Comparison of ENCODE assay signal across 1 cellular context in the genomic region with DNA sequence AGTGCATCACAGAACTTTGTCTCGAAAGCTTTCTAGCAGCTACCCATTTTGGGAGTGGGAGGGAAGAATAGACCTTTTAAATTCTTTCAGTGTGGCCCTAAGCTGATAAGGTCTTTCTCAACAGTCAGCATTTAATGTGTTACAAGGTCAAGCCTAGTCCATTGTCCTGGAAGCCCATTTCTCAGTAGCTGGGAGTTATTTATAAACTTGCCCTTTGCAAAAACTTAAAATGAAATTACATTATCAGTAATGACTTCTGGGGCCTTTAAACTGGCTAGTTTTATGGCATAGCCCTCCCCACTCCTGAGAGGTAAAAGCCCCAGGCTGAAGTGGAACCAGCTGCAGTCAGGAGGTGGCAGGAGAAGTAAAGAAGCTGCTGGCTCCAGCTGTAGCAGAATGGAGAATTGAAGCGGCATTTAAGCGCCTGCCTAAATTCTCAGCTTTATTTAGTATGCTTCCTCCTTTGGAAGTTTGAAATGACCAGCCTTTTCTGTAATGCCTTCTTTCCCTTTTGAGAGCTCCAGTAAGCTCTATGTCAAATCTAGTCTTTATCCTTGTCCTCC.
TF ChIP-seq lines count a peak whose summit lies in the region.

No MANE protein-coding gene starts in this region.

TF ChIP-seq in IMR-90, 13 proteins besides CTCF, POLR2A, EP300 and RAD21:
- TF ChIP-seq CEBPB (IDR thresholded peaks at IDR 0.05; ENCODE audit: low read depth, low read length) (no peak), MAFK (IDR thresholded peaks at IDR 0.05; ENCODE audit: low read depth, low read length) (peak; percentile 50), RFX5 (IDR thresholded peaks at IDR 0.05; ENCODE audit: low read depth, low read length) (no peak), BHLHE40 (IDR thresholded peaks at IDR 0.05; ENCODE audit: low read depth, low read length) (no peak), CHD1 (IDR thresholded peaks at IDR 0.05; ENCODE audit: low read depth, low read length) (no peak)
TF ChIP-seq in IMR-90: peak in this region for 1.
